ENCODE assay signal across 28 cellular contexts in genomic region chr6:20331042-20331441, GRCh38.
"Had no signal": no experiment of that assay in that cellular context is flagged by ENCODE, and none has a peak within 500 bp of the region (broad histone marks: within the 10 kb centered on the region; RNA-seq: fewer than 3 reads in every experiment).

No MANE protein-coding gene starts in this region.

- H3K4me2 ChIP-seq: neural progenitor cell, smooth muscle cell had no signal

- H3K9me3 ChIP-seq: ovary, psoas muscle, spleen, stomach, thoracic aorta, thyroid gland, tibial nerve, upper lobe of left lung, vagina had no signal

- H3K27ac ChIP-seq: neural progenitor cell, ovary, parathyroid adenoma, psoas muscle, skin epidermis, spleen, stomach, thoracic aorta, thyroid gland, tibial nerve, upper lobe of left lung, vagina had no signal

- H2AFZ ChIP-seq: neural progenitor cell, parathyroid adenoma had no signal

- ATAC-seq: naive thymus-derived CD4-positive, alpha-beta T cell; natural killer cell; right cardiac atrium; sciatic nerve; stimulated activated memory B cell treated with anti-CD40 and anti-IgM and Interleukin-4, amounts not matched to agents 10 μg/mL and 1 μg/mL and 100 μg/mL, for 72 hours had no signal

- H3K4me1 ChIP-seq: neural progenitor cell, parathyroid adenoma, stomach, thyroid gland, tibial nerve, upper lobe of left lung, vagina had no signal

- H3K27me3 ChIP-seq: neural progenitor cell, ovary, spleen, thyroid gland, tibial nerve, upper lobe of left lung, vagina had no signal

- H3K9ac ChIP-seq: neural progenitor cell, parathyroid adenoma had no signal

- DNase-seq: naive thymus-derived CD4-positive, alpha-beta T cell; natural killer cell; occipital lobe; ovary; posterior cingulate gyrus; psoas muscle; right cardiac atrium; spleen; stimulated activated CD4-positive, alpha-beta T cell treated with anti-CD3 and anti-CD28 coated beads, Interleukin-12 subunit alpha, Interleukin-12 subunit beta, amount 100 ng/mL, for 4 hours; stimulated activated CD4-positive, alpha-beta T cell treated with anti-CD3 and anti-CD28 coated beads, Interleukin-1b, Interleukin-23, amount 100 ng/mL, for 48 hours; stimulated activated CD4-positive, alpha-beta T cell treated with anti-CD3 and anti-CD28 coated beads, Interleukin-4, amount 100 ng/mL, for 1 hour; stimulated activated CD4-positive, alpha-beta T cell treated with anti-CD3 and anti-CD28 coated beads, Interleukin-4, amount 100 ng/mL, for 4 hours; stimulated activated CD8-positive, alpha-beta memory T cell treated with anti-CD3 and anti-CD28 coated beads, Interleukin-4, amount 100 ng/mL, for 48 hours; stimulated activated naive CD4-positive, alpha-beta T cell treated with Interleukin-2 at 50 U/mL for 16 hours; stomach; thyroid gland; trophoblast cell; upper lobe of left lung had no signal

- H3K36me3 ChIP-seq: neural progenitor cell, ovary, spleen, stomach, thoracic aorta, thyroid gland, tibial nerve, upper lobe of left lung, vagina had no signal

- FAIRE-seq: urothelium cell line had no signal

- H3K4me3 ChIP-seq: neural progenitor cell, ovary, psoas muscle, skin epidermis, smooth muscle cell, spleen, stomach, thoracic aorta, thyroid gland, tibial nerve, upper lobe of left lung, vagina had no signal

- H3K79me2 ChIP-seq: parathyroid adenoma had no signal
